In the genomic region with DNA sequence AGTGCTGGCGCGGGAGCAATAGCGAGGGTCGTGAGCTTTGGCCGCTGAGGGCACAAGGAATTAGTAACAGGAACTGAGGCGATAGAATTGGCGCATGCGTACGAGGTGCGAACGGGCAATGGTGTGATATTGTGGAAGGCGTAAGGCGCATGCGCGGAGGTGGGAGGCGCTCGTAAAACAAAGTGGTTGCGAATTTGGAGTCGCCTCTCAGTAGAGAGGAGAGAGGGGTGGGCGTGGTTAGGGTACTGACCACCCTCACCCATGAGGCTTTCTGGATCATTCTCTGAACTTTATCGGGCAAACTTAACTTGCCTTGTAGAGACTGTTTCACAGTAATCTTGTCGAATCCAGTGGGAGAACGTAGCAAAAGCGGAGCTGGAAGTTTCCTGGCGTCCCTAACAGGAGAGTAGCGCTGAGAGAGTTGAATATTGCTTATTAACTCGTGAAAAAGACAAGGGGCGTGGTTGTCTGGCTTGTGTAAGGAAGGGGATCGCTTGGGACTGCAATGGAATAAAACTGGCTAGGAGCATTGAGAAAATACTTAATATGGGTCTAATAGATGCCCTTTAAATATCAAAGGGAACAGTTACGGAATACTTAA, we compare ENCODE assay signal across 8 cellular contexts. TPM values are rescaled to one million over a fixed set of nuclear protein-coding genes. Genes with fewer than 3 reads are reported as not detected.
A peak's percentile ranks its signal among the peaks of the same experiment; 100 is the strongest.
DNase-seq lines count a peak whose midpoint lies in the region; ATAC-seq, FAIRE-seq and TF ChIP-seq lines count a peak whose summit lies in the region.

No MANE protein-coding gene starts in this region.

- no peaks in the 10 kb centered on the region for H3K9me3 ChIP-seq in adipocyte (ENCODE audit: control insufficient read depth, low read length)
- H3K9me3 ChIP-seq in heart right ventricle: no peaks in the 10 kb centered on the region
- no peaks in the 10 kb centered on the region for H3K9me3 ChIP-seq in upper lobe of left lung

- ATAC-seq in HG02763 (IDR thresholded peaks at IDR 0.05; ENCODE audit: unreplicated experiment) (peak; percentile 44), heart right ventricle (peak; percentile 50 to 74 (median 69)), upper lobe of left lung (ENCODE audit: low FRiP score in 2 of 2) (peak; percentile 79 to 81)

- 0% methylated on average over 30 of the region's 30 CpGs for WGBS in heart right ventricle, 2 donors
- WGBS in upper lobe of left lung, 2 donors: 0% methylated on average over 29 to 30 of the region's 30 CpGs

- TF ChIP-seq EP300 in upper lobe of left lung (IDR thresholded peaks at IDR 0.05): no peak

- TF ChIP-seq POLR2A in GM12891 (IDR thresholded peaks at IDR 0.05; ENCODE audit: low read depth, low read length): peak; percentile 66
- peak in 2 of 4 donors; percentile 74 to 90 for TF ChIP-seq POLR2A in upper lobe of left lung (IDR thresholded peaks at IDR 0.05)

- H3K4me1 ChIP-seq in adipocyte (ENCODE audit: control insufficient read depth, insufficient read depth, low read length) (peaks cover 38% of the 10 kb centered on the region), heart right ventricle (peaks cover 23 to 58% (median 43%) of the 10 kb centered on the region in 9 donors), upper lobe of left lung (peaks cover 30 to 46% (median 41%) of the 10 kb centered on the region in 4 donors)

- TF ChIP-seq CTCF in heart right ventricle (IDR thresholded peaks at IDR 0.05) (no peak), upper lobe of left lung (IDR thresholded peaks at IDR 0.05) (no peak)

- FAIRE-seq in GM12891 (lab: Jason Lieb, UNC): peak; percentile 97

- H3K27me3 ChIP-seq in adipocyte (replicated peaks; ENCODE audit: control insufficient read depth, insufficient read depth, low read length) (no peaks in the 10 kb centered on the region), heart right ventricle (no peaks in the 10 kb centered on the region), upper lobe of left lung (no peaks in the 10 kb centered on the region)

- H3K9ac ChIP-seq in adipocyte (ENCODE audit: low read length): peak overlapping the region; percentile 97

- intact Hi-C loops in heart right ventricle (cut with DNase I) (loop anchor here in 6 of 10 donors (1.0 to 10.0 kb wide), 6 partner anchors 8 to 87 kb away; partner anchors contain the start of genes ADAM15 (in 2 of the 6), EFNA4 (in 2 of the 6) and FLAD1 (in 1 of the 6)), posterior cingulate gyrus (cut with DNase I) (loop anchor here (10.0 kb wide), 1 partner anchor 420 kb away; the partner anchor contains the start of gene UBE2Q1)

- H3K36me3 ChIP-seq in adipocyte (ENCODE audit: control insufficient read depth, insufficient read depth, low read length, severe bottlenecking): peaks cover 11% of the 10 kb centered on the region
- H3K36me3 ChIP-seq in heart right ventricle: peaks cover 0 to 17% (median 4%) of the 10 kb centered on the region in 9 donors
- peaks cover 0 to 4% (median 2%) of the 10 kb centered on the region in 4 donors for H3K36me3 ChIP-seq in upper lobe of left lung

- DNase-seq in GM12891 (ENCODE audit: insufficient read length, low spot score): peak; percentile 68
- peak; percentile 98 for DNase-seq in NCI-H128 (lab: John Stamatoyannopoulos, UW; ENCODE audit: unreplicated experiment)
- peak; percentile 99 for DNase-seq in SKM-1 (lab: John Stamatoyannopoulos, UW; ENCODE audit: unreplicated experiment)
- DNase-seq in adipocyte (ENCODE audit: low read depth): peak; percentile 99
- DNase-seq in heart right ventricle: peak; percentile 93 to 96
- DNase-seq in posterior cingulate gyrus: peak; percentile 79 to 96 (median 86)
- DNase-seq in upper lobe of left lung: peak in 1 of 2 donors; percentile 93

- H3K27ac ChIP-seq in heart right ventricle: peak overlapping the region; percentile 71 to 100 (median 96)
- peak overlapping the region; percentile 97 to 99 (median 98) for H3K27ac ChIP-seq in upper lobe of left lung

- H3K4me3 ChIP-seq in adipocyte (ENCODE audit: low read length) (peak overlapping the region; percentile 90), heart right ventricle (peak overlapping the region; percentile 41 to 89 (median 66)), upper lobe of left lung (peak overlapping the region; percentile 48 to 74 (median 63))

TF ChIP-seq in GM12891, 5 proteins besides CTCF, POLR2A, EP300 and RAD21:
- TF ChIP-seq SPI1 (IDR thresholded peaks at IDR 0.05; ENCODE audit: low read depth, low read length) (peak; percentile 64), PAX5 (IDR thresholded peaks at IDR 0.05; ENCODE audit: insufficient read depth, low read length, severe bottlenecking) (no peak), POLR2AphosphoS5 (IDR thresholded peaks at IDR 0.05; ENCODE audit: low read depth, low read length) (peak; percentile 62), TAF1 (IDR thresholded peaks at IDR 0.05; ENCODE audit: low read depth, low read length) (peak; percentile 58; the same call in 1 of the 2 replicates), POU2F2 (IDR thresholded peaks at IDR 0.05; ENCODE audit: low read depth, low read length) (no peak)

RNA-seq across cellular contexts. Expression of gene CKS1B, which starts 0.4 kb away (rescaled TPM):
- polyA plus RNA-seq in GM12891 (2012; ENCODE audit: low read depth, missing spikeins): 175 TPM
- total RNA-seq in heart right ventricle (10 to 100 TPM; 10.9 to 30.9 (median 17.5) TPM), upper lobe of left lung (10 to 100 TPM in 5 of 6 donors, 1 to 10 TPM in 1; 9.9 to 31.1 (median 22.5) TPM)
- polyA plus RNA-seq in heart right ventricle: 10 to 100 TPM in 1 of 2 donors, 1 to 10 TPM in 1; 4.6 to 36.7 TPM

RNA-seq across cellular contexts. Expression of gene SHC1, which starts 4.4 kb away (rescaled TPM):
- polyA plus RNA-seq in GM12891 (2012; ENCODE audit: low read depth, missing spikeins): 16.1 TPM
- 10 to 100 TPM; 42.6 to 95.7 (median 57.8) TPM for total RNA-seq in heart right ventricle
- polyA plus RNA-seq in heart right ventricle: 10 to 100 TPM; 35.6 to 58.3 TPM
- total RNA-seq in upper lobe of left lung: 100 to 1,000 TPM in 1 of 6 donors, 10 to 100 TPM in 5; 55.5 to 130 (median 69.1) TPM

RNA-seq across cellular contexts. Expression of gene FLAD1, which starts 8.2 kb away (rescaled TPM):
- polyA plus RNA-seq in GM12891 (2012; ENCODE audit: low read depth, missing spikeins): 34.2 TPM
- total RNA-seq in heart right ventricle: 10 to 100 TPM; 20.1 to 36.8 (median 24.1) TPM
- polyA plus RNA-seq in heart right ventricle: 10 to 100 TPM; 25.1 to 41.6 TPM
- 10 to 100 TPM; 15.6 to 62.9 (median 29.8) TPM for total RNA-seq in upper lobe of left lung

RNA-seq across cellular contexts. Expression of gene PYGO2, which starts 13.3 kb away (rescaled TPM):
- 17.5 TPM for polyA plus RNA-seq in GM12891 (2012; ENCODE audit: low read depth, missing spikeins)
- 10 to 100 TPM in 9 of 10 donors, 1 to 10 TPM in 1; 8.8 to 18.0 (median 13.9) TPM for total RNA-seq in heart right ventricle
- 10 to 100 TPM; 11.9 to 12.1 TPM for polyA plus RNA-seq in heart right ventricle
- total RNA-seq in upper lobe of left lung: 10 to 100 TPM; 20.1 to 41.9 (median 27.5) TPM

RNA-seq across cellular contexts. Expression of gene LENEP, which starts 18.5 kb away (rescaled TPM):
- polyA plus RNA-seq in GM12891 (2012; ENCODE audit: low read depth, missing spikeins): 0.27 TPM
- total RNA-seq in heart right ventricle (not detected), upper lobe of left lung (1 to 10 TPM in 1 of 6 donors, under 1 TPM in 1, not detected in 4; 0.57 to 1.0 TPM)
- not detected for polyA plus RNA-seq in heart right ventricle
